1 cellular context compared by ENCODE assay signal in the genomic region with DNA sequence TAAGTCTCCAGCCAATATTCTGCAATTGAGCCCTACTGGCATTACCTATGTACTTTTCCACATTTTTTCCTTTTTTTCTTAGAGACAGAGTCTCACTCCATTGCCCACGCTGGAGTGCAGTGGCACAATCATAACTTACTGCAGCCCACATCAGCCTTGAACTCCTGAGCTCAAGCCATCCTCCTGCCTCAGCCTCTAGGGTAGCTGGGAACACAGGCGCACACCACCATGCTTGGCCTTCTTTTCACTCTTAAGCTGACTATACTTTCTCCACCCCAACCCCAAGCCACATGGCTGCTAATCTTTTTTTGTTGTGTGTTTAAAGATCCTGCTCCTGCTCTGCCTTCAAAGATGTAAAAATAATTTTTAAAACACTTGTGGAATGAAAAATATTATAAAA.
TF ChIP-seq lines count a peak whose summit lies in the region.

No MANE protein-coding gene starts in this region.

TF ChIP-seq in HCT116, 20 proteins besides CTCF, POLR2A, EP300 and RAD21:
- TF ChIP-seq TCF7L2 (IDR thresholded peaks at IDR 0.05; ENCODE audit: borderline replicate concordance, extremely low read depth, insufficient read depth, insufficient read length): no peak
- no peak for TF ChIP-seq ZNF274 (IDR thresholded peaks at IDR 0.05; ENCODE audit: low read depth, low read length)
- TF ChIP-seq EGR1 (IDR thresholded peaks at IDR 0.05; ENCODE audit: low read depth): no peak
- TF ChIP-seq JUND (IDR thresholded peaks at IDR 0.05): no peak
- no peak for TF ChIP-seq SIN3A (IDR thresholded peaks at IDR 0.05; ENCODE audit: low read depth)
- TF ChIP-seq ELF1 (IDR thresholded peaks at IDR 0.05; ENCODE audit: borderline replicate concordance, low read depth): no peak
- no peak for TF ChIP-seq FOSL1 (IDR thresholded peaks at IDR 0.05; ENCODE audit: low read depth)
- no peak for TF ChIP-seq ZFX (IDR thresholded peaks at IDR 0.05)
- TF ChIP-seq YY1 (IDR thresholded peaks at IDR 0.05; ENCODE audit: extremely low read depth, insufficient replicate concordance, low read depth, low read length): no peak
- TF ChIP-seq MAX (IDR thresholded peaks at IDR 0.05): no peak
- TF ChIP-seq, protein P1, sequence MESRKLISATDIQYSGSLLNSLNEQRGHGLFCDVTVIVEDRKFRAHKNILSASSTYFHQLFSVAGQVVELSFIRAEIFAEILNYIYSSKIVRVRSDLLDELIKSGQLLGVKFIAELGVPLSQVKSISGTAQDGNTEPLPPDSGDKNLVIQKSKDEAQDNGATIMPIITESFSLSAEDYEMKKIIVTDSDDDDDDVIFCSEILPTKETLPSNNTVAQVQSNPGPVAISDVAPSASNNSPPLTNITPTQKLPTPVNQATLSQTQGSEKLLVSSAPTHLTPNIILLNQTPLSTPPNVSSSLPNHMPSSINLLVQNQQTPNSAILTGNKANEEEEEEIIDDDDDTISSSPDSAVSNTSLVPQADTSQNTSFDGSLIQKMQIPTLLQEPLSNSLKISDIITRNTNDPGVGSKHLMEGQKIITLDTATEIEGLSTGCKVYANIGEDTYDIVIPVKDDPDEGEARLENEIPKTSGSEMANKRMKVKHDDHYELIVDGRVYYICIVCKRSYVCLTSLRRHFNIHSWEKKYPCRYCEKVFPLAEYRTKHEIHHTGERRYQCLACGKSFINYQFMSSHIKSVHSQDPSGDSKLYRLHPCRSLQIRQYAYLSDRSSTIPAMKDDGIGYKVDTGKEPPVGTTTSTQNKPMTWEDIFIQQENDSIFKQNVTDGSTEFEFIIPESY (IDR thresholded peaks at IDR 0.05; ENCODE audit: extremely low read depth, insufficient replicate concordance, low read length): no peak
- TF ChIP-seq POLR2AphosphoS5 (IDR thresholded peaks at IDR 0.05; ENCODE audit: low read depth, low read length): no peak
- no peak for TF ChIP-seq EZH2phosphoT487 (IDR thresholded peaks at IDR 0.05; ENCODE audit: borderline replicate concordance)
- no peak for TF ChIP-seq EZH2 (IDR thresholded peaks at IDR 0.05)
- TF ChIP-seq, protein P2, sequence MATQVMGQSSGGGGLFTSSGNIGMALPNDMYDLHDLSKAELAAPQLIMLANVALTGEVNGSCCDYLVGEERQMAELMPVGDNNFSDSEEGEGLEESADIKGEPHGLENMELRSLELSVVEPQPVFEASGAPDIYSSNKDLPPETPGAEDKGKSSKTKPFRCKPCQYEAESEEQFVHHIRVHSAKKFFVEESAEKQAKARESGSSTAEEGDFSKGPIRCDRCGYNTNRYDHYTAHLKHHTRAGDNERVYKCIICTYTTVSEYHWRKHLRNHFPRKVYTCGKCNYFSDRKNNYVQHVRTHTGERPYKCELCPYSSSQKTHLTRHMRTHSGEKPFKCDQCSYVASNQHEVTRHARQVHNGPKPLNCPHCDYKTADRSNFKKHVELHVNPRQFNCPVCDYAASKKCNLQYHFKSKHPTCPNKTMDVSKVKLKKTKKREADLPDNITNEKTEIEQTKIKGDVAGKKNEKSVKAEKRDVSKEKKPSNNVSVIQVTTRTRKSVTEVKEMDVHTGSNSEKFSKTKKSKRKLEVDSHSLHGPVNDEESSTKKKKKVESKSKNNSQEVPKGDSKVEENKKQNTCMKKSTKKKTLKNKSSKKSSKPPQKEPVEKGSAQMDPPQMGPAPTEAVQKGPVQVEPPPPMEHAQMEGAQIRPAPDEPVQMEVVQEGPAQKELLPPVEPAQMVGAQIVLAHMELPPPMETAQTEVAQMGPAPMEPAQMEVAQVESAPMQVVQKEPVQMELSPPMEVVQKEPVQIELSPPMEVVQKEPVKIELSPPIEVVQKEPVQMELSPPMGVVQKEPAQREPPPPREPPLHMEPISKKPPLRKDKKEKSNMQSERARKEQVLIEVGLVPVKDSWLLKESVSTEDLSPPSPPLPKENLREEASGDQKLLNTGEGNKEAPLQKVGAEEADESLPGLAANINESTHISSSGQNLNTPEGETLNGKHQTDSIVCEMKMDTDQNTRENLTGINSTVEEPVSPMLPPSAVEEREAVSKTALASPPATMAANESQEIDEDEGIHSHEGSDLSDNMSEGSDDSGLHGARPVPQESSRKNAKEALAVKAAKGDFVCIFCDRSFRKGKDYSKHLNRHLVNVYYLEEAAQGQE (IDR thresholded peaks at IDR 0.05; ENCODE audit: low read depth): no peak
- TF ChIP-seq ATF3 (IDR thresholded peaks at IDR 0.05): no peak
- TF ChIP-seq SRF (IDR thresholded peaks at IDR 0.05; ENCODE audit: low read depth): no peak
- TF ChIP-seq SP1 (IDR thresholded peaks at IDR 0.05; ENCODE audit: low read depth): no peak
- TF ChIP-seq CBX3 (IDR thresholded peaks at IDR 0.05; ENCODE audit: low read depth): no peak
